8 cellular contexts compared by ENCODE assay signal in the genomic region with DNA sequence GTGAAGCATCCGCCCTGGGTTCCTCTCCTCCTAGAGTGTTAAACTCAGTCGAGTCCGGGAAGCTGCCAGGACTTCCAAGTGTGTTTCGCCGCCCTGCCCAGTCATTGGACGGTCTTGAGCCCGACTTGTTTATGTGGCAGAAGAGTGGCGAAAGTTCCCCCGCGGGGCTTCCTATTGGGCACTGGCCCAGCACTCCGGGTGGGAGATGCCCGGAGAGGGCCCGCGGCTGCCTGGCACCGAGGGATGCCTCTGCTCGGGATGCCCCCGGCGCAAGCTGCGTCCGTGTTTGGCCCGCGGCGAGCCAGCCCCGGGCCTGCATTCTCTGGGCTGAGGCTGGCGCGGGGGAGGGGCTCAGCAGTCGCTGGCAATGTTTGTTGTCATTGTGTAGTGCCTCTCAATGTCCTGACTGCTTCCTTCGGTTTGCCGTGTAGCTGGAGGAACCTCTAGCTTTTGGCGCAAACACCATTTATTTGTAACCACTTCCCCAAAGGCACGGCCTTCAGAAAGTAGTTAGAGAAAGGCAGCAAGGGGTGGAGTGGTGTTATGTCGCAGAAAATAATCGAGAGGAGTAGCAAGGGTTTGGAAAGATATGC. TPM values are rescaled to one million over a fixed set of nuclear protein-coding genes. Genes with fewer than 3 reads are reported as not detected.
DNase-seq lines count a peak whose midpoint lies in the region; ATAC-seq and TF ChIP-seq lines count a peak whose summit lies in the region.

No MANE protein-coding gene starts in this region.

- peak overlapping the region; percentile 67 for H3K23ac ChIP-seq in mesendoderm (ENCODE audit: low read length)

- peak; percentile 78 for DNase-seq in DMS53 (lab: John Stamatoyannopoulos, UW)
- peak; percentile 92 to 96 for DNase-seq in Kasumi-1 (lab: John Stamatoyannopoulos, UW)
- DNase-seq in WERI-Rb-1, result peak; percentile 58
- peak; percentile 80 to 82 for DNase-seq in erythroblast (lab: John Stamatoyannopoulos, UW)
- peak; percentile 92 for DNase-seq in mesendoderm
- no peak for DNase-seq in NCI-H2171 treated with DMSO at 0.1 percent for 48 hours (lab: John Stamatoyannopoulos, UW)

- no peak overlapping the region for H4K8ac ChIP-seq in mesendoderm (ENCODE audit: low read depth, low read length)

- no peak overlapping the region for H2BK15ac ChIP-seq in mesendoderm (replicated peaks; ENCODE audit: low read depth)

- peak overlapping the region; percentile 97 for H3K4me2 ChIP-seq in mesendoderm (ENCODE audit: low read length)

- H3K79me1 ChIP-seq in mesendoderm (ENCODE audit: low read length), result peaks cover 2% of the 10 kb centered on the region

- WGBS in mesendoderm (ENCODE audit: extremely low coverage, insufficient coverage, low lambda C conversion rate), result no CpG with 5 or more reads among the region's 33 CpGs

- peak overlapping the region; percentile 53 for H3K27ac ChIP-seq in WERI-Rb-1
- peak overlapping the region; percentile 78 for H3K27ac ChIP-seq in mesendoderm (ENCODE audit: low read depth, low read length)
- peak overlapping the region; percentile 71 for H3K27ac ChIP-seq in subcutaneous abdominal adipose tissue (ENCODE audit: low read depth, low read length)

- peak overlapping the region; percentile 90 for H3K4me3 ChIP-seq in WERI-Rb-1 (ENCODE audit: low read depth, low read length)
- peak overlapping the region; percentile 56 for H3K4me3 ChIP-seq in mesendoderm (ENCODE audit: low read length)
- peak overlapping the region; percentile 92 to 99 (median 94) for H3K4me3 ChIP-seq in subcutaneous abdominal adipose tissue (ENCODE audit: low read depth in 1 of 5, low read length in 5 of 5)

- H2BK5ac ChIP-seq in mesendoderm (ENCODE audit: low read length), result no peak overlapping the region

- peak; percentile 31 for ATAC-seq in GM21447 (IDR thresholded peaks at IDR 0.05; ENCODE audit: unreplicated experiment)

- H2AK5ac ChIP-seq in mesendoderm (ENCODE audit: low read length), result no peak overlapping the region

- peak overlapping the region; percentile 14 for H2BK120ac ChIP-seq in mesendoderm (ENCODE audit: low read depth, low read length)

- H3K36me3 ChIP-seq in WERI-Rb-1 (no peaks in the 10 kb centered on the region), mesendoderm (ENCODE audit: control insufficient read depth, insufficient read depth, low read length) (no peaks in the 10 kb centered on the region), subcutaneous abdominal adipose tissue (ENCODE audit: control insufficient read depth in 5 of 5, insufficient read depth in 5 of 5, low read length in 5 of 5) (no peaks in the 10 kb centered on the region)

- no peak for TF ChIP-seq CTCF in WERI-Rb-1 (IDR thresholded peaks at IDR 0.05; ENCODE audit: low read depth, low read length)

- H4K5ac ChIP-seq in mesendoderm (ENCODE audit: low read length), result no peak overlapping the region

- no peaks in the 10 kb centered on the region for H3K9me3 ChIP-seq in WERI-Rb-1 (ENCODE audit: severe bottlenecking)
- H3K9me3 ChIP-seq in subcutaneous abdominal adipose tissue (ENCODE audit: control insufficient read depth in 5 of 5, low read length in 5 of 5), result no peaks in the 10 kb centered on the region

- H3K56ac ChIP-seq in mesendoderm (ENCODE audit: low read length), result peak overlapping the region; percentile 92

- peak overlapping the region; percentile 60 for H3K18ac ChIP-seq in mesendoderm (ENCODE audit: low read length)

- H3K4me1 ChIP-seq in mesendoderm (ENCODE audit: control insufficient read depth, low read depth, low read length) (peaks cover 6% of the 10 kb centered on the region), subcutaneous abdominal adipose tissue (ENCODE audit: control insufficient read depth in 5 of 5, insufficient read depth in 5 of 5, low read length in 5 of 5) (peaks cover 0 to 32% (median 29%) of the 10 kb centered on the region in 5 donors)

- H3K27me3 ChIP-seq in WERI-Rb-1 (ENCODE audit: insufficient read depth, low read depth, severe bottlenecking), result no peaks in the 10 kb centered on the region
- no peaks in the 10 kb centered on the region for H3K27me3 ChIP-seq in mesendoderm (ENCODE audit: insufficient read depth, low read length, poor library complexity)
- H3K27me3 ChIP-seq in subcutaneous abdominal adipose tissue (ENCODE audit: control insufficient read depth in 5 of 5, insufficient read depth in 4 of 5, low read length in 5 of 5), result no peaks in the 10 kb centered on the region

- no peak overlapping the region for H3K4ac ChIP-seq in mesendoderm (ENCODE audit: low read depth, low read length)

- H3K9ac ChIP-seq in mesendoderm (ENCODE audit: low read length) (peak overlapping the region; percentile 71), subcutaneous abdominal adipose tissue (ENCODE audit: low read length in 5 of 5) (peak overlapping the region; percentile 57 to 88 (median 78))

- H3K79me2 ChIP-seq in mesendoderm (ENCODE audit: control insufficient read depth, insufficient read depth, low read length), result peaks cover 8% of the 10 kb centered on the region

- no peak for TF ChIP-seq POLR2A in erythroblast (IDR thresholded peaks at IDR 0.05; ENCODE audit: low read length)

RNA-seq across cellular contexts. Expression of gene CYBRD1, which starts 1.2 kb away (rescaled TPM):
- polyA plus RNA-seq in mesendoderm (2013, experiment 1 of 2), result 12.3 TPM
- polyA plus RNA-seq in mesendoderm (2013, experiment 2 of 2), result 10.7 TPM
